In the genomic region with DNA sequence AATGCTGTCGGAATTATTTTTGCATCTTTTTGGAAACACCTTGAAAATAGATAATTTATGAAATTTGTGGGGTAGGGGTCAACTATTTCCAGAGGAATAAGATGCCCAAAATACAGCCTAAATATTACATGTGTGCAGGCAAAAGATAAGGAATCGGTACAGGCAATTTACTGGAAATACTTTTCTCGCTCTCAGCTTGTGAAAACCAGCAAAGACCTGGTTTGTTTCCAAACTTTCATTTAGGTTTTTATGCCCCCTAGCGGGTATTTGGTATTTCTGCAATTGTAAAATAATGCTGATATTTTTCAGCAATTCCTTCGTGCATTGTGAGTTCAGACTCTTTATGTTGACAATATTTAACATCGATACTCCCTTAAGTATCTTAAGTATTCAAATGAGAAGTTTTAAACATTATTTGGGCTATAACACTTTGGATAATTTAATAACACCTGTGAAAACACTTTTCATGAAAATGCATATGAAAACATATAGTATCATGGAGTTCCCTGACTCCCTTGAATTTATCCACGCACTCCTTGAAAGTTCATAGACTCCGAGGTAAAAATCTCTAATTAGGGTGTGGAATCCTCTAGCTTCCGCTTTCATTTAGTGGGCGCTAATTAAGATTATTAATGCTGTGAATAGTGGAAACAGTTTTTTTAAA, we compare ENCODE assay signal across 9 cellular contexts.
DNase-seq lines count a peak whose midpoint lies in the region; ATAC-seq, FAIRE-seq and TF ChIP-seq lines count a peak whose summit lies in the region.
"Had no signal": no experiment of that assay in that cellular context is flagged by ENCODE, and none has a peak within 500 bp of the region (broad histone marks: within the 10 kb centered on the region; RNA-seq: fewer than 3 reads in every experiment).

No MANE protein-coding gene starts in this region.

- H3K36me3 ChIP-seq in bronchial epithelial cell (ENCODE audit: control insufficient read depth, insufficient read depth, low read length) = no peaks in the 10 kb centered on the region
- H3K36me3 ChIP-seq: HAP-1 had no signal

- H3K27me3 ChIP-seq in bronchial epithelial cell (ENCODE audit: control insufficient read depth, insufficient read depth, low read length) = peaks cover 2% of the 10 kb centered on the region

- H3K4me3 ChIP-seq in bronchial epithelial cell (ENCODE audit: low read depth, low read length) = no peak overlapping the region
- H3K4me3 ChIP-seq: HAP-1 had no signal

- no peaks in the 10 kb centered on the region for H3K9me3 Mint-ChIP-seq in activated naive CD4-positive, alpha-beta T cell treated with anti-CD3 and anti-CD28 coated beads, Interleukin-2, amount 50 U/mL, for 72 hours

- no peak for TF ChIP-seq POLR2A in H54 (IDR thresholded peaks at IDR 0.05; ENCODE audit: low read depth, low read length)

- H3K27ac Mint-ChIP-seq in activated naive CD4-positive, alpha-beta T cell treated with anti-CD3 and anti-CD28 coated beads, Interleukin-2, amount 50 U/mL, for 72 hours = no peak overlapping the region

- DNase-seq in AG20443 (ENCODE audit: low spot score) = peak; percentile 29
- peak; percentile 42 for DNase-seq in H4 (ENCODE audit: low spot score)
- peak; percentile 21 to 71 for DNase-seq in NCI-H524 (lab: John Stamatoyannopoulos, UW)
- peak; percentile 36 for DNase-seq in bronchial epithelial cell (ENCODE audit: low read depth)
- peak; percentile 31 for DNase-seq in middle frontal gyrus (ENCODE audit: extremely low spot score, low spot score)
- no peak for DNase-seq in activated T-cell treated with anti-CD3 and anti-CD28 coated beads, Interleukin-2, amount 50 U/mL, for 48 hours
- no peak for DNase-seq in activated naive CD4-positive, alpha-beta T cell treated with anti-CD3 and anti-CD28 coated beads, Interleukin-2, amount 50 U/mL, for 72 hours (ENCODE audit: low spot score in 2 of 2)
- no peak for DNase-seq in H54 (ENCODE audit: insufficient read length, low spot score)

- TF ChIP-seq CTCF in bronchial epithelial cell (IDR thresholded peaks at IDR 0.05; ENCODE audit: insufficient read depth, low read length, severe bottlenecking) = peak; percentile 48

- no peak for FAIRE-seq in bronchial epithelial cell (lab: Jason Lieb, UNC)
- FAIRE-seq in H54 (lab: Jason Lieb, UNC) = no peak

- ATAC-seq in activated naive CD4-positive, alpha-beta T cell treated with anti-CD3 and anti-CD28 coated beads, Interleukin-2, amount 50 U/mL, for 72 hours = no peak

- no peaks in the 10 kb centered on the region for H3K36me3 Mint-ChIP-seq in activated naive CD4-positive, alpha-beta T cell treated with anti-CD3 and anti-CD28 coated beads, Interleukin-2, amount 50 U/mL, for 72 hours

Comparison
In these comparisons a context has a peak if more than half of its experiments do, and no peak if none do; other contexts are left out.
1. DNase-seq: peak in AG20443 (single experiment), H4 (single experiment), NCI-H524 (2 of 2), bronchial epithelial cell (single experiment) and middle frontal gyrus (single experiment); none in activated T-cell treated with anti-CD3 and anti-CD28 coated beads, Interleukin-2, amount 50 U/mL, for 48 hours (0 of 2), activated naive CD4-positive, alpha-beta T cell treated with anti-CD3 and anti-CD28 coated beads, Interleukin-2, amount 50 U/mL, for 72 hours (0 of 2) and H54 (single experiment).